1 cellular context compared by ENCODE assay signal in the genomic region with DNA sequence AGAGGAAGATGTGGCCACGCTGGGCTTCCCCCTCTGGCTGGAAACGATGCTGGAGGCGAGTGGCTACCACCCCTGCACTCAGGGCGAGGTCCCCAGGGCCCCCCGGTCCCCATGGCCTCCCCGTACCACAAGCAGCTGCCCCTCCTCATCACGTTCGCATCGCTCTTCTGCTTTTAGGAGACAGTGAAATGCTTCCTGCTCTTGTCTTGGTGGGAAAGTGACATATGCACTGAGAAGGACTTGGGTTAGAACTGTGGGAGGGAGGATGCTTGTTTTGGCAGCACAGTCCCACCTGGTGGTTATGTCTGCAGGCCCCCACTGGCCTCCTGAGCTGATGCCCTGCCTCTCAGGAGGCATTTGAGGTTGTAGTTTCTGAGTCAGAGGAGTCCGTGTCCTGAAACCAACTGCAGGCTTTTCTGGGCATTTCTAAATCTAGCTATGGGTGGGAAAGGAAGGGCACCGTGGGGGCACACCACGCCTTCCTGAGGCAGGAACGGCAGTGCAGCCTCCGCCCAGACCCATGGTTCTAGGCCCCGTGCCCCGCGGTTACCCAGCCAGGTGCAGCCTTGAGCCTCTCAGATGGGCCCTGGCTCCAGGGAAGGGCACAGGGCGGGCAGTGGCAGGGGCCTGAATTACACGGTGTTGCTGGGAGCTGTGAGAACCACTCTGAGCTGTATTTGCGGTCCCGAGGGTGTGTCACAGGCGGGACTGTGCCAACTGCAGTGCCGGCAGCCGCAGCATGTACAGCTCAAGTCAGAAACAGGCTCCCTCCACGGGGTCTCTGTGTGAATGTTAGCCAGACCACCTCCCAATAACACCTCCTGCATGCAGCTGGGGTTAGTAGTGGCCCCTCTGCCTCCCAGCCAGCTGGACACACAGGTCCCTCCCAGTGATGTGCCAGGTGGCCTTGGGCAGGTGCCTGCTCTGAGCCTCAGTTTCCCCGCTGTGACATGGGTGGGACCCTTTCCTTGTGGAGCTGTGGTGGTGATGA.
TF ChIP-seq lines count a peak whose summit lies in the region.

No MANE protein-coding gene starts in this region.

TF ChIP-seq in SK-N-SH, 30 proteins besides CTCF, POLR2A, EP300 and RAD21 (continued from another document):
- TF ChIP-seq, protein P1, sequence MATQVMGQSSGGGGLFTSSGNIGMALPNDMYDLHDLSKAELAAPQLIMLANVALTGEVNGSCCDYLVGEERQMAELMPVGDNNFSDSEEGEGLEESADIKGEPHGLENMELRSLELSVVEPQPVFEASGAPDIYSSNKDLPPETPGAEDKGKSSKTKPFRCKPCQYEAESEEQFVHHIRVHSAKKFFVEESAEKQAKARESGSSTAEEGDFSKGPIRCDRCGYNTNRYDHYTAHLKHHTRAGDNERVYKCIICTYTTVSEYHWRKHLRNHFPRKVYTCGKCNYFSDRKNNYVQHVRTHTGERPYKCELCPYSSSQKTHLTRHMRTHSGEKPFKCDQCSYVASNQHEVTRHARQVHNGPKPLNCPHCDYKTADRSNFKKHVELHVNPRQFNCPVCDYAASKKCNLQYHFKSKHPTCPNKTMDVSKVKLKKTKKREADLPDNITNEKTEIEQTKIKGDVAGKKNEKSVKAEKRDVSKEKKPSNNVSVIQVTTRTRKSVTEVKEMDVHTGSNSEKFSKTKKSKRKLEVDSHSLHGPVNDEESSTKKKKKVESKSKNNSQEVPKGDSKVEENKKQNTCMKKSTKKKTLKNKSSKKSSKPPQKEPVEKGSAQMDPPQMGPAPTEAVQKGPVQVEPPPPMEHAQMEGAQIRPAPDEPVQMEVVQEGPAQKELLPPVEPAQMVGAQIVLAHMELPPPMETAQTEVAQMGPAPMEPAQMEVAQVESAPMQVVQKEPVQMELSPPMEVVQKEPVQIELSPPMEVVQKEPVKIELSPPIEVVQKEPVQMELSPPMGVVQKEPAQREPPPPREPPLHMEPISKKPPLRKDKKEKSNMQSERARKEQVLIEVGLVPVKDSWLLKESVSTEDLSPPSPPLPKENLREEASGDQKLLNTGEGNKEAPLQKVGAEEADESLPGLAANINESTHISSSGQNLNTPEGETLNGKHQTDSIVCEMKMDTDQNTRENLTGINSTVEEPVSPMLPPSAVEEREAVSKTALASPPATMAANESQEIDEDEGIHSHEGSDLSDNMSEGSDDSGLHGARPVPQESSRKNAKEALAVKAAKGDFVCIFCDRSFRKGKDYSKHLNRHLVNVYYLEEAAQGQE (IDR thresholded peaks at IDR 0.05; ENCODE audit: low read depth, low read length) = no peak
- TF ChIP-seq FOSL2 (IDR thresholded peaks at IDR 0.05; ENCODE audit: borderline replicate concordance, low read depth) (no peak), TEAD4 (IDR thresholded peaks at IDR 0.05; ENCODE audit: borderline replicate concordance, insufficient read depth) (no peak)
